8 cellular contexts compared by ENCODE assay signal in the genomic region with DNA sequence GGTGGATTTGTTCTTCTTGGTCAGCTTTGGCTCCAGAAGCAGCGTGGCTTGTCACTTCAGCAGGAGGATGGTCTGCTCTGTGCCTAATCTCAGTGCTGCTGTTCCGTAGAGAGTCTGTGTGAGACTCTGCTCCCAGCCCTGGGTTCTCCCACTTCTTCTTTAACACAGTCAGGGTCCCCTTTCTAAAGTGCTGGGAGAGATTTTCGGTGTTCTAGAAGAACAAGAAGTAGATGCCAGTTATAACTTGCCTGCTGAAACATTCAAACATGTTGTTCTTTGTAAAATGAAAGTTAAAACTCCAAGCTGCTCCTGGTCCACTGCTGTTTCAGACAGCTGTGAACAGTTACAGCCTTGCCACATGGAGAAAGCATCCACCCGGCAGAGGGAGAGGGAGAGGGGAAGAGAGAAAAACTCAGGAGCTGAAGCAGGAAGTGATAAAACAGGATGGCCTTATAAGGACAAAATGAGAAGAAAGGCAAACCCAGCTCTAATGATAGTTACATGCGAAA. TPM values are rescaled to one million over a fixed set of nuclear protein-coding genes. Genes with fewer than 3 reads are reported as not detected.
DNase-seq lines count a peak whose midpoint lies in the region; ATAC-seq lines count a peak whose summit lies in the region.

No MANE protein-coding gene starts in this region.

- peaks cover 2% of the 10 kb centered on the region for H3K36me3 Mint-ChIP-seq in CD4-positive, CD25-positive, alpha-beta regulatory T cell
- peaks cover 8% of the 10 kb centered on the region for H3K36me3 Mint-ChIP-seq in activated naive CD8-positive, alpha-beta T cell treated with anti-CD3 and anti-CD28 coated beads for 36 hours

- H3K9me2 ChIP-seq in GM23248 (ENCODE audit: insufficient read depth) = no peaks in the 10 kb centered on the region

- H3K4me2 ChIP-seq in GM23248 (ENCODE audit: unreplicated experiment) = peak overlapping the region; percentile 78

- peak; percentile 20 to 62 (median 46) for DNase-seq in CD4-positive, CD25-positive, alpha-beta regulatory T cell
- peak; percentile 92 for DNase-seq in GM23248
- peak; percentile 59 for DNase-seq in NCI-H526 treated with DMSO at 0.1 percent for 48 hours (lab: John Stamatoyannopoulos, UW)
- DNase-seq in activated naive CD8-positive, alpha-beta T cell treated with anti-CD3 and anti-CD28 coated beads for 36 hours = peak; percentile 10
- DNase-seq in glomerular visceral epithelial cell (ENCODE audit: extremely low spot score) = peak; percentile 81
- DNase-seq in nucleus accumbens (lab: John Stamatoyannopoulos, UW) = peak in 42 of 56 donors; percentile 1 to 57 (median 22)
- no peak for DNase-seq in NCI-H524 treated with DMSO at 0.1 percent for 48 hours (lab: John Stamatoyannopoulos, UW)
- DNase-seq in HPDE6-E6E7 (ENCODE audit: extremely low spot score) = no peak

- H4K20me1 ChIP-seq in GM23248 (ENCODE audit: insufficient read depth) = no peaks in the 10 kb centered on the region

- peak overlapping the region; percentile 97 for H3K4me3 ChIP-seq in CD4-positive, CD25-positive, alpha-beta regulatory T cell (ENCODE audit: low read depth, low read length)
- peak overlapping the region; percentile 96 for H3K4me3 ChIP-seq in GM23248

- no peaks in the 10 kb centered on the region for H3K9me3 Mint-ChIP-seq in CD4-positive, CD25-positive, alpha-beta regulatory T cell
- H3K9me3 Mint-ChIP-seq in activated naive CD8-positive, alpha-beta T cell treated with anti-CD3 and anti-CD28 coated beads for 36 hours = no peaks in the 10 kb centered on the region

- no peaks in the 10 kb centered on the region for H3K9me3 ChIP-seq in CD4-positive, CD25-positive, alpha-beta regulatory T cell (ENCODE audit: control insufficient read depth in 2 of 2, low read length in 2 of 2)
- no peaks in the 10 kb centered on the region for H3K9me3 ChIP-seq in GM23248 (ENCODE audit: low read depth)

- H3K36me3 ChIP-seq in CD4-positive, CD25-positive, alpha-beta regulatory T cell (ENCODE audit: control insufficient read depth, insufficient read depth, low read length) = no peaks in the 10 kb centered on the region
- H3K36me3 ChIP-seq in GM23248 (ENCODE audit: low read depth) = peaks cover 17% of the 10 kb centered on the region

- no peak overlapping the region for H3K27ac Mint-ChIP-seq in CD4-positive, CD25-positive, alpha-beta regulatory T cell
- no peak overlapping the region for H3K27ac Mint-ChIP-seq in activated naive CD8-positive, alpha-beta T cell treated with anti-CD3 and anti-CD28 coated beads for 36 hours

- in situ Hi-C loops in GM23248 (cut with MboI) = no loop called here

- H2AFZ ChIP-seq in GM23248 = peak overlapping the region; percentile 38; the same call in 1 of the 2 replicates

- no peak for ATAC-seq in CD4-positive, CD25-positive, alpha-beta regulatory T cell (ENCODE audit: low read depth in 2 of 2)

- peak overlapping the region; percentile 94 for H3K9ac ChIP-seq in GM23248

- peaks cover 75% of the 10 kb centered on the region for H3K79me2 ChIP-seq in GM23248 (ENCODE audit: insufficient read depth)

- no peaks in the 10 kb centered on the region for H3K27me3 Mint-ChIP-seq in CD4-positive, CD25-positive, alpha-beta regulatory T cell
- no peaks in the 10 kb centered on the region for H3K27me3 Mint-ChIP-seq in activated naive CD8-positive, alpha-beta T cell treated with anti-CD3 and anti-CD28 coated beads for 36 hours

- peak overlapping the region; percentile 77 for H3K27ac ChIP-seq in CD4-positive, CD25-positive, alpha-beta regulatory T cell (ENCODE audit: insufficient read depth, low read length, poor library complexity, severe bottlenecking)
- H3K27ac ChIP-seq in GM23248 = peak overlapping the region; percentile 93

- no peaks in the 10 kb centered on the region for H3K27me3 ChIP-seq in CD4-positive, CD25-positive, alpha-beta regulatory T cell (ENCODE audit: control insufficient read depth, insufficient read depth, low read length)
- H3K27me3 ChIP-seq in GM23248 (replicated peaks; ENCODE audit: insufficient read depth) = no peaks in the 10 kb centered on the region

- H3K4me1 ChIP-seq in CD4-positive, CD25-positive, alpha-beta regulatory T cell (ENCODE audit: control insufficient read depth, insufficient read depth, low read length, poor library complexity, severe bottlenecking) = peaks cover 45% of the 10 kb centered on the region
- H3K4me1 ChIP-seq in GM23248 (ENCODE audit: insufficient read depth) = peaks cover 31% of the 10 kb centered on the region

- no peak overlapping the region for H3K4me3 Mint-ChIP-seq in CD4-positive, CD25-positive, alpha-beta regulatory T cell
- H3K4me3 Mint-ChIP-seq in activated naive CD8-positive, alpha-beta T cell treated with anti-CD3 and anti-CD28 coated beads for 36 hours = no peak overlapping the region

- peaks cover 58% of the 10 kb centered on the region for H3F3A ChIP-seq in GM23248 (ENCODE audit: insufficient read depth)

- H3K4me1 Mint-ChIP-seq in CD4-positive, CD25-positive, alpha-beta regulatory T cell = peaks cover 0 to 48% (median 31%) of the 10 kb centered on the region in 4 donors
- peaks cover 24% of the 10 kb centered on the region for H3K4me1 Mint-ChIP-seq in activated naive CD8-positive, alpha-beta T cell treated with anti-CD3 and anti-CD28 coated beads for 36 hours

- 0% methylated on average over 5 of the region's 5 CpGs for WGBS in GM23248 (ENCODE audit: low coverage in 1 of 2, low lambda C conversion rate in 2 of 2, missing lambda C conversion rate in 2 of 2), 2 experiments

RNA-seq across cellular contexts. Expression of gene CERS5, which starts 55.2 kb away (rescaled TPM):
- total RNA-seq in CD4-positive, CD25-positive, alpha-beta regulatory T cell = 61.9 TPM
- polyA plus RNA-seq in CD4-positive, CD25-positive, alpha-beta regulatory T cell = 10 to 100 TPM; 45.4 to 59.6 (median 51.8) TPM
- 52.4 and 60.7 TPM in 2 replicates for total RNA-seq in GM23248 (2014; rRNA removed; shearing (Covaris generic))
- polyA plus RNA-seq in GM23248 (2016; fragmentation: Nextera tagmentation; extraction: Ambion mirVana) = 88.7 and 99.2 TPM in 2 replicates
- total RNA-seq in activated naive CD8-positive, alpha-beta T cell treated with anti-CD3 and anti-CD28 coated beads for 36 hours = 10 to 100 TPM; 36.4 to 41.3 TPM

Comparison
In these comparisons a context has a peak if more than half of its experiments do, and no peak if none do; other contexts are left out.
1. DNase-seq: peak in CD4-positive, CD25-positive, alpha-beta regulatory T cell (3 of 3), GM23248 (single experiment), NCI-H526 treated with DMSO at 0.1 percent for 48 hours (single experiment), activated naive CD8-positive, alpha-beta T cell treated with anti-CD3 and anti-CD28 coated beads for 36 hours (single experiment), glomerular visceral epithelial cell (single experiment) and nucleus accumbens (42 of 56); none in NCI-H524 treated with DMSO at 0.1 percent for 48 hours (single experiment) and HPDE6-E6E7 (single experiment).